22 cellular contexts compared by ENCODE assay signal in the genomic region with DNA sequence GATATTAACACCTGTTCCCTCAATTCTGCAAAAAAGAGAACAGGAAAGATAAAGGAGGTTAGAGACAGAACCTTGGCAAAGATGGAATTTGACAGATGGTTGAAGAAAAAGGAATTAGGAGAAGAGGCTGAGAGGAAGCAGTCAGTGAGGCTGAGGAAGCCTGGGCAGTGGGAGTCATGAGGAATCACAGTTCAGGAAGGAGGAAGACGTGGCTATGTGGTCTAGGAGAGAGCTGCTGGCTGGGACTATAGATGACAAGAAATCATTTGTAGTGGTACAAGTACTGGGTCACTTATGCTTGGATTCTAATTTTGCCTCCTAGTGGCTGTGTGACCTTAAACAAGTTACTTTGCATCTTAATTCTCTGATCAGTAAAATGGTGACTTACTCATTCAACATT. TPM values are rescaled to one million over a fixed set of nuclear protein-coding genes. Genes with fewer than 3 reads are reported as not detected.
DNase-seq lines count a peak whose midpoint lies in the region; ATAC-seq and TF ChIP-seq lines count a peak whose summit lies in the region.
"Had no signal": no experiment of that assay in that cellular context is flagged by ENCODE, and none has a peak within 500 bp of the region (broad histone marks: within the 10 kb centered on the region; RNA-seq: fewer than 3 reads in every experiment).

No MANE protein-coding gene starts in this region.

- TF ChIP-seq CTCF in HFFc6 (IDR thresholded peaks at IDR 0.05): peak; percentile 50
- TF ChIP-seq CTCF in lower leg skin (IDR thresholded peaks at IDR 0.05): no peak
- TF ChIP-seq CTCF in omental fat pad (IDR thresholded peaks at IDR 0.05): no peak

- no peaks in the 10 kb centered on the region for H3K36me3 Mint-ChIP-seq in HFFc6 (ENCODE audit: low read depth)
- H3K36me3 Mint-ChIP-seq: natural killer cell had no signal

- no peak overlapping the region for H3K4me3 ChIP-seq in lower leg skin (ENCODE audit: low read depth, poor library complexity, severe bottlenecking)
- H3K4me3 ChIP-seq: dorsolateral prefrontal cortex, GM12878, uterus had no signal

- H3K27ac Mint-ChIP-seq in HFFc6: no peak overlapping the region
- H3K27ac Mint-ChIP-seq: activated T-helper 2 cell treated with anti-CD3 and anti-CD28 coated beads, Interferon-gamma antibody, Interleukin-2, Interleukin-4, amounts not matched to agents 10 μg/mL and 5 μg/mL and 100 μg/mL, durations not matched to agents 14 hours and 24 hours and 36 hours; natural killer cell; progenitor cell of endocrine pancreas had no signal

- in situ Hi-C loops in SK-MEL-5 (cut with HindIII; ENCODE audit: low pct_unique_long_range_greater_than_20kb, low sequenced_read_pairs): no loop called here

- peaks cover 14% of the 10 kb centered on the region for H3K4me1 Mint-ChIP-seq in HFFc6 (ENCODE audit: low read depth)
- H3K4me1 Mint-ChIP-seq: natural killer cell had no signal

- no peak for ATAC-seq in omental fat pad (ENCODE audit: low FRiP score)
- ATAC-seq: GM12878, natural killer cell, Panc1 had no signal

- no peak overlapping the region for H3K4me3 Mint-ChIP-seq in HFFc6
- H3K4me3 Mint-ChIP-seq: natural killer cell had no signal

- no peak for TF ChIP-seq POLR2A in lower leg skin (IDR thresholded peaks at IDR 0.05)

- peak; percentile 9 for DNase-seq in CD1c-positive myeloid dendritic cell (ENCODE audit: extremely low spot score)
- peak; percentile 13 for DNase-seq in HFFc6
- DNase-seq in SK-MEL-5 (ENCODE audit: low read depth, low spot score): peak; percentile 23
- peak; percentile 15 for DNase-seq in fibroblast of peridontal ligament (ENCODE audit: extremely low read depth)
- no peak for DNase-seq in lower leg skin (ENCODE audit: low spot score in 2 of 2)
- DNase-seq in omental fat pad (ENCODE audit: low spot score): no peak
- DNase-seq in putamen (ENCODE audit: low spot score): no peak
- DNase-seq in SHP77 (lab: John Stamatoyannopoulos, UW): no peak
- DNase-seq: activated CD8-positive, alpha-beta memory T cell treated with anti-CD3 and anti-CD28 coated beads for 24 hours; hypothalamus; natural killer cell; NCI-H1092; NCI-H2107; NCI-H774; stimulated activated CD8-positive, alpha-beta memory T cell treated with anti-CD3 and anti-CD28 coated beads, Interleukin-4, amount 100 ng/mL, for 48 hours; SW 1271; uterus had no signal

- no peaks in the 10 kb centered on the region for H3K9me3 Mint-ChIP-seq in HFFc6
- H3K9me3 Mint-ChIP-seq: activated T-helper 2 cell treated with anti-CD3 and anti-CD28 coated beads, Interferon-gamma antibody, Interleukin-2, Interleukin-4, amounts not matched to agents 10 μg/mL and 5 μg/mL and 100 μg/mL, durations not matched to agents 14 hours and 24 hours and 36 hours; natural killer cell had no signal

- no peaks in the 10 kb centered on the region for H3K27me3 Mint-ChIP-seq in HFFc6 (ENCODE audit: insufficient read depth)
- H3K27me3 Mint-ChIP-seq: progenitor cell of endocrine pancreas had no signal

- intact Hi-C loops in lower leg skin (cut with DNase I; ENCODE audit: low total_unique reads): no loop called here

- WGBS in lower leg skin, 2 donors: 81 to 100% methylated on average over 1 of the region's 1 CpG

RNA-seq across cellular contexts. Expression of a gene that starts 49.0 kb away (rescaled TPM):
- 10 to 100 TPM; 17.2 to 22.9 (median 19.6) TPM for total RNA-seq in HFFc6 (2021; fragmentation: NEBNext Ultra II Directional; extraction: Animal tissue kit (Norgen Biotek cat#: 25700))
- total RNA-seq in SK-MEL-5 (2014; rRNA removed; shearing (Covaris generic)): 22.3 and 23.4 TPM in 2 replicates
- polyA plus RNA-seq in SK-MEL-5 (2015; cell fraction: cytosol; rRNA removed): 21.4 and 27.3 TPM in 2 replicates
- polyA plus RNA-seq in SK-MEL-5 (2015; cell fraction: nucleus; rRNA removed): 15.6 and 16.3 TPM in 2 replicates
- 10 to 100 TPM; 11.7 to 17.1 (median 15.5) TPM for total RNA-seq in lower leg skin
- total RNA-seq in omental fat pad: 10 to 100 TPM; 10.5 to 14.6 (median 13.7) TPM

Comparison
In these comparisons a context has a peak if more than half of its experiments do, and no peak if none do; other contexts are left out.
1. DNase-seq: peak in CD1c-positive myeloid dendritic cell (single experiment), HFFc6 (single experiment), SK-MEL-5 (single experiment) and fibroblast of peridontal ligament (single experiment); none in lower leg skin (0 of 2), omental fat pad (single experiment), putamen (single experiment) and SHP77 (0 of 2).